In the genomic region with DNA sequence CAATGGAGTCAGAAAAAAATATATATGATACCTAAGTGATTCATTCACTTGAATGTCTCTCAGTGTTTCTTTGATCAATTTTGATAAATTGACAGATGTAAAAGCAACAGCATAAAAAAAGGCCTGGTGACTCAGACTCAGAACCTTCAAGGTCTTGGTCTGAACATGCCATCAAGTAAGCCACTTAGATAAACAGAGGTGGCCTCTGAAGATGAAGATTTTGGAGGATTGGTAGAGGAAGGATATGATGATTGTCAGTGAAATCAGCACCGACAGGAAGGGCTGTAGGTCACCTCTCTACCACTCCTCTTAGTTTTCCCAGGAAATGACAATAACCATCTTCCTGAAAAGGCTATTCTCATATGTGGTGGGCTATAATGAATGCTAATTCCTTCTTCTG, we compare ENCODE assay signal across 25 cellular contexts.
"Had no signal": no experiment of that assay in that cellular context is flagged by ENCODE, and none has a peak within 500 bp of the region (broad histone marks: within the 10 kb centered on the region; RNA-seq: fewer than 3 reads in every experiment).

No MANE protein-coding gene starts in this region.

- H3K4me2 ChIP-seq: neural progenitor cell had no signal

- H3K4me1 ChIP-seq: neural progenitor cell, parathyroid adenoma, psoas muscle, right lobe of liver, sigmoid colon, stomach, thyroid gland, tibial nerve, upper lobe of left lung, vagina had no signal

- H3K9ac ChIP-seq: neural progenitor cell, parathyroid adenoma had no signal

- FAIRE-seq: small intestine, urothelium cell line had no signal

- H3K4me3 ChIP-seq: neural progenitor cell, ovary, psoas muscle, right lobe of liver, sigmoid colon, stomach, thoracic aorta, thyroid gland, tibial nerve, upper lobe of left lung, vagina had no signal

- ATAC-seq: psoas muscle; right cardiac atrium; right lobe of liver; stimulated activated effector memory CD8-positive, alpha-beta T cell treated with anti-CD3 and anti-CD28 coated beads, Interleukin-12 subunit alpha, Interleukin-12 subunit beta, amount 100 ng/mL, for 72 hours; stimulated activated naive B cell treated with anti-CD40 and anti-IgM and Interleukin-4, amounts not matched to agents 10 μg/mL and 1 μg/mL and 100 μg/mL, for 72 hours had no signal

- H3K27me3 ChIP-seq: neural progenitor cell, ovary, right lobe of liver, sigmoid colon, stomach, thyroid gland, tibial nerve, upper lobe of left lung, vagina had no signal

- H2AFZ ChIP-seq: neural progenitor cell, parathyroid adenoma had no signal

- H3K9me3 ChIP-seq: ovary, psoas muscle, right lobe of liver, sigmoid colon, stomach, thoracic aorta, thyroid gland, tibial nerve, upper lobe of left lung, vagina had no signal

- H3K36me3 ChIP-seq: neural progenitor cell, ovary, right lobe of liver, sigmoid colon, stomach, thoracic aorta, thyroid gland, tibial nerve, upper lobe of left lung, vagina had no signal

- H3K27ac ChIP-seq: neural progenitor cell, ovary, parathyroid adenoma, psoas muscle, right lobe of liver, sigmoid colon, stomach, thoracic aorta, thyroid gland, tibial nerve, upper lobe of left lung, vagina had no signal

- DNase-seq: occipital lobe; ovary; posterior cingulate gyrus; psoas muscle; right cardiac atrium; right lobe of liver; sigmoid colon; small intestine; stimulated activated CD4-positive, alpha-beta T cell treated with anti-CD3 and anti-CD28 coated beads, Interleukin-15, amount 100 ng/mL, for 24 hours; stimulated activated CD4-positive, alpha-beta T cell treated with anti-CD3 and anti-CD28 coated beads, Interleukin-2, amount 100 ng/mL, for 24 hours; stimulated activated CD4-positive, alpha-beta T cell treated with anti-CD3 and anti-CD28 coated beads, Interleukin-2, amount 100 ng/mL, for 48 hours; stimulated activated CD4-positive, alpha-beta T cell treated with anti-CD3 and anti-CD28 coated beads, Interleukin-4, amount 100 ng/mL, for 24 hours; stimulated activated naive B cell treated with anti-CD40 and anti-IgM and Interleukin-4, amounts not matched to agents 10 μg/mL and 1 μg/mL and 100 μg/mL, for 72 hours; stimulated activated naive CD4-positive, alpha-beta T cell treated with Interleukin-2 at 50 U/mL for 16 hours; stomach; thyroid gland; trophoblast cell had no signal

- H3K79me2 ChIP-seq: parathyroid adenoma had no signal
